ENCODE assay signal across 8 cellular contexts in genomic region chr17:75205037-75205792, GRCh38. TPM values are rescaled to one million over a fixed set of nuclear protein-coding genes. Genes with fewer than 3 reads are reported as not detected.
DNase-seq lines count a peak whose midpoint lies in the region; ATAC-seq lines count a peak whose summit lies in the region.

A gene with protein sequence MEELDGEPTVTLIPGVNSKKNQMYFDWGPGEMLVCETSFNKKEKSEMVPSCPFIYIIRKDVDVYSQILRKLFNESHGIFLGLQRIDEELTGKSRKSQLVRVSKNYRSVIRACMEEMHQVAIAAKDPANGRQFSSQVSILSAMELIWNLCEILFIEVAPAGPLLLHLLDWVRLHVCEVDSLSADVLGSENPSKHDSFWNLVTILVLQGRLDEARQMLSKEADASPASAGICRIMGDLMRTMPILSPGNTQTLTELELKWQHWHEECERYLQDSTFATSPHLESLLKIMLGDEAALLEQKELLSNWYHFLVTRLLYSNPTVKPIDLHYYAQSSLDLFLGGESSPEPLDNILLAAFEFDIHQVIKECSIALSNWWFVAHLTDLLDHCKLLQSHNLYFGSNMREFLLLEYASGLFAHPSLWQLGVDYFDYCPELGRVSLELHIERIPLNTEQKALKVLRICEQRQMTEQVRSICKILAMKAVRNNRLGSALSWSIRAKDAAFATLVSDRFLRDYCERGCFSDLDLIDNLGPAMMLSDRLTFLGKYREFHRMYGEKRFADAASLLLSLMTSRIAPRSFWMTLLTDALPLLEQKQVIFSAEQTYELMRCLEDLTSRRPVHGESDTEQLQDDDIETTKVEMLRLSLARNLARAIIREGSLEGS (plus strand): TSS chr17:75205679. CDS start chr17:75205762, 83 bp downstream.

- no peaks in the 10 kb centered on the region for H3K27me3 ChIP-seq in BLaER1 treated with 17β-estradiol and CSF1 and Interleukin-3, amounts not matched to agents 10 nM and 100 nM

- H3K36me3 ChIP-seq in BLaER1 treated with 17β-estradiol and CSF1 and Interleukin-3, amounts not matched to agents 10 nM and 100 nM: peaks cover 19 to 32% (median 25%) of the 10 kb centered on the region in 11 experiments

- peaks cover 29 to 38% (median 31%) of the 10 kb centered on the region in 10 experiments for H3K4me1 ChIP-seq in BLaER1 treated with 17β-estradiol and CSF1 and Interleukin-3, amounts not matched to agents 10 nM and 100 nM

- no peaks in the 10 kb centered on the region for H3K9me3 ChIP-seq in BLaER1 treated with 17β-estradiol and CSF1 and Interleukin-3, amounts not matched to agents 10 nM and 100 nM (replicated peaks in 1 of 11)

- DNase-seq in HT-29 (ENCODE audit: low spot score) (peak; percentile 96), lung microvascular endothelial cell (ENCODE audit: low read depth in 2 of 2) (peak; percentile 94 to 95)
- DNase-seq in NK-92 treated with Interleukin-12 subunit alpha and Interleukin-12 subunit beta, amount 100 ng/mL, for 24 hours (lab: John Stamatoyannopoulos, UW): peak; percentile 87
- DNase-seq in activated CD8-positive, alpha-beta memory T cell treated with anti-CD3 and anti-CD28 coated beads for 24 hours: peak; percentile 98
- DNase-seq in effector CD8-positive, alpha-beta T cell (lab: John Stamatoyannopoulos, UW): peak; percentile 85
- peak; percentile 85 to 89 (median 86) for DNase-seq in stimulated activated CD4-positive, alpha-beta T cell treated with anti-CD3 and anti-CD28 coated beads, TNF-alpha, amount 100 ng/mL, for 4 hours (ENCODE audit: low read depth in 3 of 3)

- peak within 1 kb of the TSS; percentile 93 to 99 (median 96) for H3K9ac ChIP-seq in BLaER1 treated with 17β-estradiol and CSF1 and Interleukin-3, amounts not matched to agents 10 nM and 100 nM

- H3K4me2 ChIP-seq in BLaER1 treated with 17β-estradiol and CSF1 and Interleukin-3, amounts not matched to agents 10 nM and 100 nM: peak within 1 kb of the TSS; percentile 82 to 95 (median 90)

- peaks cover 0 to 33% (median 19%) of the 10 kb centered on the region in 11 experiments; a peak in 10 of 22 replicates for H4K20me1 ChIP-seq in BLaER1 treated with 17β-estradiol and CSF1 and Interleukin-3, amounts not matched to agents 10 nM and 100 nM

- peak within 1 kb of the TSS; percentile 82 to 95 (median 86) for H3K4me3 ChIP-seq in BLaER1 treated with 17β-estradiol and CSF1 and Interleukin-3, amounts not matched to agents 10 nM and 100 nM

- peak; percentile 65 for ATAC-seq in GM19438 (IDR thresholded peaks at IDR 0.05; ENCODE audit: low read depth, unreplicated experiment)

- peak within 1 kb of the TSS; percentile 95 to 99 (median 98) for H3K27ac ChIP-seq in BLaER1 treated with 17β-estradiol and CSF1 and Interleukin-3, amounts not matched to agents 10 nM and 100 nM

RNA-seq across cellular contexts. Expression of the gene that starts here (rescaled TPM):
- 60.3 and 61.7 TPM in 2 replicates for total RNA-seq in HT-29 (2014; rRNA removed; shearing (Covaris generic))
- total RNA-seq in lung microvascular endothelial cell: 28.3 and 31.5 TPM in 2 replicates

Comparison
In these comparisons a context has a peak if more than half of its experiments do, and no peak if none do; other contexts are left out.
1. Peak in every context shown above with its lines: DNase-seq, ATAC-seq, H3K4me3 ChIP-seq and H3K27ac ChIP-seq.